In the genomic region with DNA sequence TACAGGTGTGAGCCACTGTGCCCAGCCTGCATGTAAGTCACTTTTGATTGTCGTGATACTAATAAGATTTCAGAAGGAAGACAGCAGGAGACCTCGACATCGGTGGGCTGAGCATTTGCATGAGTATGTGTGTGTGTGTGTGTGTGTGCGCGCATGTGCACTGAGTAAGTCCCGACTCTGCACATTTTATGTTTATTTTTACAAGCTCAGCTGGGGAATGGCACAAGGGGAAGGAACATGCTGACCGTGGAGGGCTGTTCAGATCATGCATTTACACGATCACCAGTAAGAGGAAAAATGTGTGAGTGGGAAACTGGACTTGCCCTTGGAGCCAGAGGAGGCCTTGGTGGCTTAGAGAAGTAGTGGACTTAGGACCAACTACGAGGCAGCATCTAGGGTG, we compare ENCODE assay signal across 1 cellular context.
TF ChIP-seq lines count a peak whose summit lies in the region.

No MANE protein-coding gene starts in this region.

TF ChIP-seq in K562, 482 proteins besides CTCF, POLR2A, EP300 and RAD21:
- TF ChIP-seq NRF1 (conservative IDR thresholded peaks at IDR 0.05 in 1 of 2, IDR thresholded peaks at IDR 0.05 in 1 of 2): peak; percentile 67 to 75
- TF ChIP-seq, protein P1, sequence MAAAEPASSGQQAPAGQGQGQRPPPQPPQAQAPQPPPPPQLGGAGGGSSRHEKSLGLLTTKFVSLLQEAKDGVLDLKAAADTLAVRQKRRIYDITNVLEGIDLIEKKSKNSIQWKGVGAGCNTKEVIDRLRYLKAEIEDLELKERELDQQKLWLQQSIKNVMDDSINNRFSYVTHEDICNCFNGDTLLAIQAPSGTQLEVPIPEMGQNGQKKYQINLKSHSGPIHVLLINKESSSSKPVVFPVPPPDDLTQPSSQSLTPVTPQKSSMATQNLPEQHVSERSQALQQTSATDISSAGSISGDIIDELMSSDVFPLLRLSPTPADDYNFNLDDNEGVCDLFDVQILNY (CRISPR knock-in tag; IDR thresholded peaks at IDR 0.05): no peak
